Comparison of ENCODE assay signal across 8 cellular contexts in genomic region chr1:39081266-39082139, GRCh38. TPM values are rescaled to one million over a fixed set of nuclear protein-coding genes. Genes with fewer than 3 reads are reported as not detected.
A peak's percentile ranks its signal among the peaks of the same experiment; 100 is the strongest.
DNase-seq lines count a peak whose midpoint lies in the region; ATAC-seq and TF ChIP-seq lines count a peak whose summit lies in the region.

No MANE protein-coding gene starts in this region.

- no peak overlapping the region for H2AFZ ChIP-seq in OCI-LY7 (ENCODE audit: low read length)

- WGBS in testis, 2 donors: 0 to 1% methylated on average over 20 to 66 of the region's 117 CpGs

- BruUV-seq in OCI-LY7 (replicated peaks; lab: Mats Ljungman, UMichigan): no TSS peak

- H3K27me3 ChIP-seq in left lung (peaks cover 11 to 56% of the 10 kb centered on the region in 2 donors), testis (no peaks in the 10 kb centered on the region)

- POLR2A ChIA-PET in OCI-LY7 (lab: Charles Lee): no interaction called here

- intact Hi-C loops in OCI-LY7 (cut with micrococcal nuclease; ENCODE audit: unreplicated experiment): no loop called here
- intact Hi-C loops in left lung (cut with DNase I): loop anchor here in 1 of 2 donors (10.0 kb wide), 1 partner anchor 207 kb away; the partner anchor contains the start of gene MYCBP
- intact Hi-C loops in testis (cut with DNase I; ENCODE audit: low total_unique reads): no loop called here

- H3K4me1 ChIP-seq in OCI-LY7 (ENCODE audit: insufficient read depth, low read length, poor library complexity, severe bottlenecking): no peaks in the 10 kb centered on the region
- peaks cover 0 to 10% of the 10 kb centered on the region in 2 donors for H3K4me1 ChIP-seq in left lung
- peaks cover 8% of the 10 kb centered on the region for H3K4me1 ChIP-seq in testis

- no peak overlapping the region for H3K27ac ChIP-seq in OCI-LY7 (ENCODE audit: low read depth, low read length, poor library complexity, severe bottlenecking)
- no peak overlapping the region for H3K27ac ChIP-seq in left lung
- peak overlapping the region; percentile 65 to 68 for H3K27ac ChIP-seq in testis

- peak overlapping the region; percentile 32; the same call in 1 of the 2 replicates for H3K4me2 ChIP-seq in OCI-LY7 (ENCODE audit: low read length)

- no peak for TF ChIP-seq CTCF in OCI-LY7 (conservative IDR thresholded peaks at IDR 0.05; ENCODE audit: low read length)
- TF ChIP-seq CTCF in cardiac fibroblast (IDR thresholded peaks at IDR 0.05; ENCODE audit: low read depth, low read length): no peak
- no peak for TF ChIP-seq CTCF in left lung (IDR thresholded peaks at IDR 0.05)
- no peak for TF ChIP-seq CTCF in testis (IDR thresholded peaks at IDR 0.05)

- H3K4me3 ChIP-seq in OCI-LY7 (ENCODE audit: low read depth, low read length, poor library complexity, severe bottlenecking) (no peak overlapping the region), cardiac fibroblast (replicated peaks in 1 of 2; ENCODE audit: low read depth in 2 of 2, low read length in 2 of 2) (peak overlapping the region; percentile 49 to 55), left lung (peak overlapping the region; percentile 33 to 36), testis (peak overlapping the region; percentile 62 to 66)

- no peak for TF ChIP-seq POLR2A in testis (IDR thresholded peaks at IDR 0.05)

- no peaks in the 10 kb centered on the region for H3K79me2 ChIP-seq in OCI-LY7 (ENCODE audit: insufficient read depth, low read depth, low read length)

- ATAC-seq in left lung: peak; percentile 38
- no peak for ATAC-seq in HG03108 (IDR thresholded peaks at IDR 0.05; ENCODE audit: unreplicated experiment)

- H3K9me3 ChIP-seq in OCI-LY7 (ENCODE audit: low read length) (no peaks in the 10 kb centered on the region), left lung (no peaks in the 10 kb centered on the region), testis (no peaks in the 10 kb centered on the region)

- no peaks in the 10 kb centered on the region for H3K9me2 ChIP-seq in OCI-LY7 (ENCODE audit: insufficient read depth, low read length)

- DNase-seq in NCI-H2171 treated with DMSO at 0.1 percent for 48 hours (lab: John Stamatoyannopoulos, UW): peak; percentile 8
- DNase-seq in NCI-H2171 (lab: John Stamatoyannopoulos, UW): no peak
- no peak for DNase-seq in OCI-LY7 (ENCODE audit: low spot score)
- no peak for DNase-seq in cardiac fibroblast (ENCODE audit: low read depth in 2 of 2)
- DNase-seq in left lung: peak in 1 of 2 donors; percentile 86
- DNase-seq in testis: no peak
- no peak for DNase-seq in SKM-1 treated with dmso at 0.1 percent for 144 hours (lab: John Stamatoyannopoulos, UW; ENCODE audit: unreplicated experiment)

- no peaks in the 10 kb centered on the region for H3K36me3 ChIP-seq in OCI-LY7 (ENCODE audit: insufficient read depth, low read length)
- H3K36me3 ChIP-seq in left lung: no peaks in the 10 kb centered on the region
- no peaks in the 10 kb centered on the region for H3K36me3 ChIP-seq in testis (ENCODE audit: low read depth, missing control alignments)

- CTCF ChIA-PET in OCI-LY7 (lab: Charles Lee; ENCODE audit: unreplicated experiment): no interaction called here

- no peaks in the 10 kb centered on the region for H4K20me1 ChIP-seq in OCI-LY7 (ENCODE audit: insufficient read depth, low read length)

RNA-seq across cellular contexts. Expression of gene NDUFS5, which starts 55.4 kb away (rescaled TPM):
- total RNA-seq in OCI-LY7 (2014; rRNA removed; shearing (Covaris generic)): 255 and 373 TPM in 2 replicates
- 135 and 161 TPM in 2 replicates for total RNA-seq in OCI-LY7 (2022)
- total RNA-seq in left lung: 100 to 1,000 TPM; 104 to 166 TPM
- 100 to 1,000 TPM; 211 to 354 TPM for total RNA-seq in testis
- 298 TPM for polyA plus RNA-seq in testis (ENCODE audit: insufficient read depth, low read depth, low replicate concordance)

Comparison
In these comparisons a context has a peak if more than half of its experiments do, and no peak if none do; other contexts are left out.
1. H3K27ac ChIP-seq: peak in testis (2 of 2); none in OCI-LY7 (single experiment) and left lung (0 of 2).